ENCODE assay signal across 14 cellular contexts in genomic region chr15:92637621-92638020, GRCh38. TPM values are rescaled to one million over a fixed set of nuclear protein-coding genes. Genes with fewer than 3 reads are reported as not detected.
DNase-seq lines count a peak whose midpoint lies in the region; ATAC-seq and TF ChIP-seq lines count a peak whose summit lies in the region.
"Had no signal": no experiment of that assay in that cellular context is flagged by ENCODE, and none has a peak within 500 bp of the region (broad histone marks: within the 10 kb centered on the region; RNA-seq: fewer than 3 reads in every experiment).

No MANE protein-coding gene starts in this region.

- peaks cover 30% of the 10 kb centered on the region for H3K36me3 Mint-ChIP-seq in Caco-2 (ENCODE audit: insufficient read depth, unreplicated experiment)
- H3K36me3 Mint-ChIP-seq: naive B cell had no signal

- H3K27ac Mint-ChIP-seq in Caco-2 (ENCODE audit: unreplicated experiment), result peak overlapping the region; percentile 86
- H3K27ac Mint-ChIP-seq: activated B cell treated with CpG ODN at 0.5 μM for 24 hours, naive B cell had no signal

- TF ChIP-seq CTCF in Caco-2 (IDR thresholded peaks at IDR 0.05; ENCODE audit: insufficient read depth in 1 of 2, low read depth in 1 of 2, low read length in 1 of 2, severe bottlenecking in 1 of 2, unreplicated experiment in 1 of 2) (no peak), prostate gland (IDR thresholded peaks at IDR 0.05) (no peak)

- H3K36me3 ChIP-seq in Caco-2 (ENCODE audit: control insufficient read depth, insufficient read depth, low read length) (peaks cover 1% of the 10 kb centered on the region; the same call in 1 of the 2 replicates), esophagus (ENCODE audit: control insufficient read depth in 2 of 2, insufficient read depth in 2 of 2, low read length in 1 of 2) (no peaks in the 10 kb centered on the region), prostate gland (no peaks in the 10 kb centered on the region)
- H3K36me3 ChIP-seq: MG63, thoracic aorta had no signal

- no peak for TF ChIP-seq POLR2A in prostate gland (IDR thresholded peaks at IDR 0.05)

- peaks cover 6% of the 10 kb centered on the region for H3K9me3 Mint-ChIP-seq in Caco-2 (ENCODE audit: unreplicated experiment)

- no peaks in the 10 kb centered on the region for H3K27me3 Mint-ChIP-seq in Caco-2 (ENCODE audit: insufficient read depth, unreplicated experiment)

- intact Hi-C loops in Caco-2 (cut with micrococcal nuclease; ENCODE audit: unreplicated experiment) (loop anchor here (2.0 kb wide), 1 partner anchor 21 kb away; no protein-coding TSS in a partner anchor), prostate gland (cut with DNase I) (no loop called here)

- no peak for DNase-seq in Caco-2
- peak; percentile 37 for DNase-seq in NCI-H1092 treated with DMSO at 0.1 percent for 48 hours (lab: John Stamatoyannopoulos, UW)
- DNase-seq in prostate gland (ENCODE audit: low spot score), result no peak
- no peak for DNase-seq in glomerular visceral epithelial cell (ENCODE audit: extremely low spot score)
- DNase-seq: activated B cell treated with CpG ODN at 0.5 μM for 24 hours, naive B cell had no signal

- H3K27ac ChIP-seq in esophagus (ENCODE audit: low read depth in 2 of 2, low read length in 1 of 2) (peak overlapping the region; percentile 70 to 78), prostate gland (peak overlapping the region; percentile 92 to 93)
- H3K27ac ChIP-seq: HL-60, thoracic aorta had no signal

- peaks cover 40% of the 10 kb centered on the region for H3K4me1 Mint-ChIP-seq in Caco-2 (ENCODE audit: low read depth, unreplicated experiment)
- H3K4me1 Mint-ChIP-seq: activated B cell treated with CpG ODN at 0.5 μM for 24 hours, naive B cell had no signal

- 57 to 63% methylated on average over 7 of the region's 7 CpGs for WGBS in esophagus, 2 donors
- 48% methylated on average over 7 of the region's 7 CpGs for WGBS in prostate gland

- ATAC-seq in GM18907 (IDR thresholded peaks at IDR 0.05; ENCODE audit: unreplicated experiment) (no peak), GM21825 (IDR thresholded peaks at IDR 0.05; ENCODE audit: unreplicated experiment) (no peak), GM18868 (IDR thresholded peaks at IDR 0.05; ENCODE audit: unreplicated experiment) (no peak)

- no peaks in the 10 kb centered on the region for H3K27me3 ChIP-seq in Caco-2 (replicated peaks; ENCODE audit: control insufficient read depth, insufficient read depth, low read length)
- no peaks in the 10 kb centered on the region for H3K27me3 ChIP-seq in esophagus (ENCODE audit: control insufficient read depth in 1 of 2, insufficient read depth in 2 of 2, low read length in 2 of 2)
- H3K27me3 ChIP-seq in prostate gland (replicated peaks; ENCODE audit: insufficient read depth), result no peaks in the 10 kb centered on the region
- H3K27me3 ChIP-seq: MG63 had no signal

- H3K9me3 ChIP-seq in Caco-2 (no peaks in the 10 kb centered on the region), esophagus (ENCODE audit: control insufficient read depth in 2 of 2, insufficient read depth in 1 of 2, low read depth in 1 of 2, low read length in 1 of 2) (no peaks in the 10 kb centered on the region), prostate gland (no peaks in the 10 kb centered on the region)

- H3K4me3 ChIP-seq in Caco-2 (ENCODE audit: low read depth, low read length) (no peak overlapping the region), esophagus (ENCODE audit: low read depth in 1 of 2, low read length in 2 of 2) (no peak overlapping the region), prostate gland (no peak overlapping the region)
- H3K4me3 ChIP-seq: MG63, skin epidermis, thoracic aorta had no signal

- POLR2A ChIA-PET in Caco-2 (lab: Charles Lee), result no interaction called here

- no peak overlapping the region for H3K4me3 Mint-ChIP-seq in Caco-2 (ENCODE audit: unreplicated experiment)
- H3K4me3 Mint-ChIP-seq: activated B cell treated with CpG ODN at 0.5 μM for 24 hours, naive B cell had no signal

- BruUV-seq in Caco-2 (replicated peaks; lab: Mats Ljungman, UMichigan), result TSS peak; percentile 66

- CTCF ChIA-PET in Caco-2 (lab: Charles Lee), result interaction anchor here (1.1 kb wide), 1 partner anchor 16 kb away, joined by 4 read pairs; no protein-coding TSS in a partner anchor

- H3K4me1 ChIP-seq in Caco-2 (peaks cover 33% of the 10 kb centered on the region), esophagus (ENCODE audit: control insufficient read depth in 2 of 2, insufficient read depth in 2 of 2, low read length in 1 of 2) (peaks cover 6 to 23% of the 10 kb centered on the region in 2 donors), prostate gland (replicated peaks) (peaks cover 18% of the 10 kb centered on the region)

RNA-seq across cellular contexts. Expression of gene FAM174B, which starts 18.0 kb away (rescaled TPM):
- total RNA-seq in Caco-2 (2022), result 79.4 and 87.5 TPM in 2 replicates
- polyA plus RNA-seq in esophagus, result 1 to 10 TPM; 3.7 to 7.3 TPM
- 100 to 1,000 TPM in 1 of 2 donors, 10 to 100 TPM in 1; 32.0 to 183 TPM for total RNA-seq in prostate gland
